1 cellular context compared by ENCODE assay signal in genomic region chr1:196608401-196609113, GRCh38.
TF ChIP-seq lines count a peak whose summit lies in the region.

TSS of gene KCNT2 (minus strand) at chr1:196608440. CDS start at chr1:196608309, 131 bp downstream.

TF ChIP-seq in H1, 55 proteins besides CTCF, POLR2A, EP300 and RAD21 (continued from another document):
- TF ChIP-seq CHD7 (IDR thresholded peaks at IDR 0.05; ENCODE audit: insufficient replicate concordance, low read length), result peak; percentile 17
- peak; percentile 26; the same call in 1 of the 2 replicates for TF ChIP-seq ATF3 (IDR thresholded peaks at IDR 0.05; ENCODE audit: insufficient read depth, low read depth, low read length)
- TF ChIP-seq TAF7 (optimal IDR thresholded peaks at IDR 0.05; ENCODE audit: borderline replicate concordance, low read depth, low read length), result peak; percentile 79
- TF ChIP-seq POLR2AphosphoS5 (IDR thresholded peaks at IDR 0.05; ENCODE audit: low read depth, low read length), result peak; percentile 96
- 0 out of 2 replicates have a peak, but pooled peaks have one; percentile 6 for TF ChIP-seq ATF2 (IDR thresholded peaks at IDR 0.05; ENCODE audit: low read length)
- peak; percentile 94 for TF ChIP-seq TAF1 (IDR thresholded peaks at IDR 0.05; ENCODE audit: low read depth, low read length)
- TF ChIP-seq CREB1 (IDR thresholded peaks at IDR 0.05), result peak; percentile 58
- peak; percentile 99 for TF ChIP-seq ASH2L (IDR thresholded peaks at IDR 0.05; ENCODE audit: low read length)
- peak; percentile 36; the same call in 1 of the 2 replicates for TF ChIP-seq SP4 (IDR thresholded peaks at IDR 0.05; ENCODE audit: low read length)
- TF ChIP-seq JUND (IDR thresholded peaks at IDR 0.05; ENCODE audit: low read length), result peak; percentile 52
- 0 out of 4 replicates have a peak, but pooled peaks of 1 of the 2 experiments have one; percentile 5 for TF ChIP-seq HDAC2 (IDR thresholded peaks at IDR 0.05; ENCODE audit: borderline replicate concordance in 1 of 2, low read depth in 2 of 2, low read length in 2 of 2)
- peak; percentile 78 for TF ChIP-seq GTF2F1 (IDR thresholded peaks at IDR 0.05; ENCODE audit: borderline replicate concordance, low read depth, low read length)
- TF ChIP-seq CTBP2 (IDR thresholded peaks at IDR 0.05; ENCODE audit: borderline replicate concordance, insufficient read depth, insufficient read length, low read length), result peak; percentile 63
- TF ChIP-seq EGR1 (IDR thresholded peaks at IDR 0.05; ENCODE audit: borderline replicate concordance, low read depth, low read length), result peak; percentile 68; the same call in 1 of the 2 replicates
- TF ChIP-seq SP2 (IDR thresholded peaks at IDR 0.05; ENCODE audit: low read length), result no peak
- no peak for TF ChIP-seq TCF12 (IDR thresholded peaks at IDR 0.05; ENCODE audit: low read depth, low read length)
- TF ChIP-seq E2F6 (IDR thresholded peaks at IDR 0.05), result peak; percentile 63; the same call in 1 of the 2 replicates
- peak; percentile 80 for TF ChIP-seq CEBPB (IDR thresholded peaks at IDR 0.05; ENCODE audit: low read depth, low read length)
- TF ChIP-seq RFX5 (IDR thresholded peaks at IDR 0.05; ENCODE audit: borderline replicate concordance, low read depth, low read length), result 0 out of 2 replicates have a peak, but pooled peaks have one; percentile 13
- no peak for TF ChIP-seq NRF1 (IDR thresholded peaks at IDR 0.05; ENCODE audit: low read depth, low read length)
- peak; percentile 22 for TF ChIP-seq KDM4A (IDR thresholded peaks at IDR 0.05; ENCODE audit: low read depth, low read length, severe bottlenecking)
